1 cellular context compared by ENCODE assay signal in genomic region chr10:126324826-126325225, GRCh38.
TF ChIP-seq lines count a peak whose summit lies in the region.

No MANE protein-coding gene starts in this region.

TF ChIP-seq in H1, 55 proteins besides CTCF, POLR2A, EP300 and RAD21 (continued from another document):
- TF ChIP-seq SP2 (IDR thresholded peaks at IDR 0.05; ENCODE audit: low read length) = no peak
